8 cellular contexts compared by ENCODE assay signal in the genomic region with DNA sequence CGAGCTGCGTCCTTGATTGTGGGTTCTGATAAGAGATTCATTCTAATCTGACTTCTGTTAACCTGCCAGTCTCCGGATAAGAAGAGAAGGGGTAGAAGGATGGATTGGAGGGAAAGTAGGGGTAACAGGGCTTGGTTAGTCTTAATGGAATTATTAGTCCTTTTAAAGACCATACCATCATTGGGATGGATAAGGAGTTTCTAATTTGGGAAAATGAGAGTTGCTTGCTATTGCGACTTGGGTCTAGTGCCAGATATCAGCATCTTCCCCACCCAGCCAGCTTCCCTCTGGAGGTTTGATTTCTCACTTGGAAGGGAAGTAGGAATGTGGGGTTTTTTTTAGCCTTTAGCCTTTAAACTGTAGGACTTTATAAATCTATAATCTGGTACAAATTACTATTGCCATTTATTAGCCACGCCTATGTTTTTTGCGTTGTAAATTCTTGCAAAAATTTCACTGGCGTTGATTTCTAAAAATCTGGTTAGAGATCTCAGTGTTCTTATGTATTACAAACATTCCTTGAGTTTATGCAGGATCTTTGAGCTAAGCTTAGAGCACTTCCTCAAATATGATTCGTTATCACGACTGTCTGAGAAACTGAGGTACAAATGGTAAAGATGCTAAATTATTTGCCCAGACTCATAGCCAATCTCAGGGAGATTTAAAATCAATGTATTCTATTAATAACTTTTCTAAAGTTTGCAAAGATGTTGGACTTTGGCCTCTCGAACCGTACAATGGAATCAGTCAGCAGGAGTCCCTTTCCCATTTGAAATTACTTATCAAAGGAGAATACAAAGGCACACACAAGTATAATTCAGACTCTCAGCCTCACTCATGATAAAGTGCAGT. TPM values are rescaled to one million over a fixed set of nuclear protein-coding genes. Genes with fewer than 3 reads are reported as not detected.
DNase-seq lines count a peak whose midpoint lies in the region; ATAC-seq and TF ChIP-seq lines count a peak whose summit lies in the region.

No MANE protein-coding gene starts in this region.

- TF ChIP-seq POLR2A in right lobe of liver (IDR thresholded peaks at IDR 0.05), result no peak

- H3K4me3 Mint-ChIP-seq in activated T-cell treated with anti-CD3 and anti-CD28 coated beads, Interleukin-2, amount 50 U/mL, for 72 hours, result peak overlapping the region; percentile 93 to 94

- intact Hi-C loops in ascending aorta (cut with DNase I), result loop anchor here (5.0 to 10.0 kb wide), 6 partner anchors 55 to 932 kb away; a partner anchor contains a TSS
- intact Hi-C loops in right lobe of liver (cut with DNase I), result no loop called here
- intact Hi-C loops in tibial artery (cut with DNase I; ENCODE audit: low total_unique reads), result loop anchor here (5.0 kb wide), 1 partner anchor 55 kb away; a partner anchor contains a TSS

- no peaks in the 10 kb centered on the region for H3K9me3 Mint-ChIP-seq in activated T-cell treated with anti-CD3 and anti-CD28 coated beads, Interleukin-2, amount 50 U/mL, for 72 hours

- H3K4me1 ChIP-seq in ascending aorta, result peaks cover 0 to 3% of the 10 kb centered on the region in 2 donors
- peaks cover 0 to 33% (median 9%) of the 10 kb centered on the region in 4 donors for H3K4me1 ChIP-seq in right lobe of liver
- H3K4me1 ChIP-seq in tibial artery, result peaks cover 0 to 34% (median 11%) of the 10 kb centered on the region in 4 donors

- H3K27me3 ChIP-seq in ascending aorta (no peaks in the 10 kb centered on the region), right lobe of liver (no peaks in the 10 kb centered on the region), tibial artery (no peaks in the 10 kb centered on the region)

- peak overlapping the region; percentile 88 for H3K27ac Mint-ChIP-seq in activated T-cell treated with anti-CD3 and anti-CD28 coated beads, Interleukin-2, amount 50 U/mL, for 72 hours

- H3K36me3 ChIP-seq in ascending aorta (no peaks in the 10 kb centered on the region), right lobe of liver (no peaks in the 10 kb centered on the region), tibial artery (no peaks in the 10 kb centered on the region)

- no peak for ATAC-seq in activated T-cell treated with anti-CD3 and anti-CD28 coated beads, Interleukin-2, amount 50 U/mL, for 72 hours (replicated peaks in 1 of 2)
- ATAC-seq in right lobe of liver, result no peak
- no peak for ATAC-seq in GM19395 (IDR thresholded peaks at IDR 0.05; ENCODE audit: unreplicated experiment)
- no peak for ATAC-seq in GM21515 (IDR thresholded peaks at IDR 0.05; ENCODE audit: unreplicated experiment)

- peaks cover 62% of the 10 kb centered on the region for H3K4me1 Mint-ChIP-seq in activated T-cell treated with anti-CD3 and anti-CD28 coated beads, Interleukin-2, amount 50 U/mL, for 72 hours (ENCODE audit: low read depth)

- H3K27ac ChIP-seq in ascending aorta (peak overlapping the region; percentile 95 to 97), right lobe of liver (peak overlapping the region; percentile 88 to 93 (median 90)), tibial artery (peak overlapping the region; percentile 89 to 93)

- H3K36me3 Mint-ChIP-seq in activated T-cell treated with anti-CD3 and anti-CD28 coated beads, Interleukin-2, amount 50 U/mL, for 72 hours (ENCODE audit: insufficient read depth in 2 of 2), result peaks cover 2% of the 10 kb centered on the region in 2 donors

- 10% methylated on average over 11 of the region's 11 CpGs for WGBS in right lobe of liver (ENCODE audit: insufficient coverage, low coverage, low lambda C conversion rate, missing lambda C conversion rate)

- no peak for TF ChIP-seq CTCF in ascending aorta (IDR thresholded peaks at IDR 0.05)
- no peak for TF ChIP-seq CTCF in right lobe of liver (IDR thresholded peaks at IDR 0.05)
- no peak for TF ChIP-seq CTCF in tibial artery (IDR thresholded peaks at IDR 0.05)

- H3K27me3 Mint-ChIP-seq in activated T-cell treated with anti-CD3 and anti-CD28 coated beads, Interleukin-2, amount 50 U/mL, for 72 hours (ENCODE audit: low read depth), result no peaks in the 10 kb centered on the region

- H3K9me3 ChIP-seq in ascending aorta (no peaks in the 10 kb centered on the region), right lobe of liver (no peaks in the 10 kb centered on the region), tibial artery (no peaks in the 10 kb centered on the region)

- DNase-seq in activated T-cell treated with anti-CD3 and anti-CD28 coated beads, Interleukin-2, amount 50 U/mL, for 72 hours, result no peak
- DNase-seq in activated T-cell treated with anti-CD3 and anti-CD28 coated beads, Interleukin-2, amount 50 U/mL, for 1 hour, result no peak
- peak in 1 of 2 donors; percentile 52 for DNase-seq in ascending aorta (ENCODE audit: low spot score in 2 of 2)
- no peak for DNase-seq in right lobe of liver
- DNase-seq in tibial artery, result no peak
- no peak for DNase-seq in activated CD4-positive, CD25-positive, alpha-beta regulatory T cell treated with anti-CD3 and anti-CD28 coated beads, Interleukin-2, amount 50 U/mL, for 72 hours

- peak overlapping the region; percentile 91 to 97 for H3K4me3 ChIP-seq in ascending aorta
- H3K4me3 ChIP-seq in right lobe of liver, result peak overlapping the region; percentile 95 to 96 (median 96)
- H3K4me3 ChIP-seq in tibial artery, result peak overlapping the region; percentile 76 to 88

RNA-seq across cellular contexts. Expression of a gene that starts 1.3 kb away (rescaled TPM):
- 10 to 100 TPM; 30.3 to 33.6 TPM for total RNA-seq in activated T-cell treated with anti-CD3 and anti-CD28 coated beads, Interleukin-2, amount 50 U/mL, for 72 hours
- total RNA-seq in ascending aorta (17.3 TPM), right lobe of liver (10 to 100 TPM; 14.7 to 19.6 (median 17.1) TPM)

RNA-seq across cellular contexts. Expression of a gene that starts 54.8 kb away (rescaled TPM):
- 10 to 100 TPM; 34.0 to 38.9 TPM for total RNA-seq in activated T-cell treated with anti-CD3 and anti-CD28 coated beads, Interleukin-2, amount 50 U/mL, for 72 hours
- total RNA-seq in ascending aorta (109 TPM), right lobe of liver (10 to 100 TPM in 4 of 6 experiments, 1 to 10 TPM in 2; 4.7 to 52.8 (median 13.1) TPM)

Comparison
In these comparisons a context has a peak if more than half of its experiments do, and no peak if none do; other contexts are left out.
1. intact Hi-C loops: an anchor here in ascending aorta (5.0 to 10.0 kb wide) and tibial artery (5.0 kb wide); none called in right lobe of liver.